Comparison of ENCODE assay signal across 8 cellular contexts in genomic region chr12:89051065-89051677, GRCh38.
DNase-seq lines count a peak whose midpoint lies in the region; ATAC-seq and TF ChIP-seq lines count a peak whose summit lies in the region.

No MANE protein-coding gene starts in this region.

- peaks cover 29% of the 10 kb centered on the region for H3K9me3 Mint-ChIP-seq in activated T-helper 2 cell treated with anti-CD3 and anti-CD28 coated beads, Interferon-gamma antibody, Interleukin-2, Interleukin-4, amounts not matched to agents 10 μg/mL and 5 μg/mL and 100 μg/mL, durations not matched to agents 14 hours and 24 hours and 36 hours

- H3K36me3 Mint-ChIP-seq in activated T-helper 2 cell treated with anti-CD3 and anti-CD28 coated beads, Interferon-gamma antibody, Interleukin-2, Interleukin-4, amounts not matched to agents 10 μg/mL and 5 μg/mL and 100 μg/mL, durations not matched to agents 14 hours and 24 hours and 36 hours (ENCODE audit: low read depth): peaks cover 38% of the 10 kb centered on the region

- no peak overlapping the region for H3K4me3 ChIP-seq in retinal pigment epithelial cell (ENCODE audit: low read length)

- peak overlapping the region; percentile 42 for H3K27ac Mint-ChIP-seq in activated T-helper 2 cell treated with anti-CD3 and anti-CD28 coated beads, Interferon-gamma antibody, Interleukin-2, Interleukin-4, amounts not matched to agents 10 μg/mL and 5 μg/mL and 100 μg/mL, durations not matched to agents 14 hours and 24 hours and 36 hours

- H3K27me3 Mint-ChIP-seq in activated T-helper 2 cell treated with anti-CD3 and anti-CD28 coated beads, Interferon-gamma antibody, Interleukin-2, Interleukin-4, amounts not matched to agents 10 μg/mL and 5 μg/mL and 100 μg/mL, durations not matched to agents 14 hours and 24 hours and 36 hours (ENCODE audit: low read depth): no peaks in the 10 kb centered on the region

- TF ChIP-seq CTCF in retinal pigment epithelial cell (conservative IDR thresholded peaks at IDR 0.05; ENCODE audit: low read depth, low read length): peak; percentile 88

- H3K4me3 Mint-ChIP-seq in activated T-helper 2 cell treated with anti-CD3 and anti-CD28 coated beads, Interferon-gamma antibody, Interleukin-2, Interleukin-4, amounts not matched to agents 10 μg/mL and 5 μg/mL and 100 μg/mL, durations not matched to agents 14 hours and 24 hours and 36 hours (ENCODE audit: low read depth): no peak overlapping the region

- H3K4me1 Mint-ChIP-seq in activated T-helper 2 cell treated with anti-CD3 and anti-CD28 coated beads, Interferon-gamma antibody, Interleukin-2, Interleukin-4, amounts not matched to agents 10 μg/mL and 5 μg/mL and 100 μg/mL, durations not matched to agents 14 hours and 24 hours and 36 hours (ENCODE audit: low read depth): peaks cover 43% of the 10 kb centered on the region

- DNase-seq in CD1c-positive myeloid dendritic cell (ENCODE audit: extremely low spot score) (peak; percentile 69), NCI-H2171 treated with DMSO at 0.1 percent for 48 hours (lab: John Stamatoyannopoulos, UW) (peak; percentile 39), left cardiac atrium (no peak), retinal pigment epithelial cell (ENCODE audit: low read depth) (peak; percentile 30), NCI-H1048 (lab: John Stamatoyannopoulos, UW) (no peak)
- no peak for DNase-seq in activated T-helper 2 cell treated with anti-CD3 and anti-CD28 coated beads, Interferon-gamma antibody, Interleukin-2, Interleukin-4, amounts not matched to agents 10 μg/mL and 5 μg/mL and 100 μg/mL, durations not matched to agents 14 hours and 24 hours and 36 hours (ENCODE audit: low spot score)

- intact Hi-C loops in activated T-helper 2 cell treated with anti-CD3 and anti-CD28 coated beads, Interferon-gamma antibody, Interleukin-2, Interleukin-4, amounts not matched to agents 10 μg/mL and 5 μg/mL and 100 μg/mL, durations not matched to agents 14 hours and 24 hours and 36 hours (cut with micrococcal nuclease): loop anchor here (1.0 to 5.0 kb wide), 4 partner anchors 34 to 478 kb away; no protein-coding TSS in a partner anchor
- intact Hi-C loops in left cardiac atrium (cut with DNase I): loop anchor here (1.0 to 5.0 kb wide), 3 partner anchors 301 to 410 kb away; partner anchors contain the start of gene DUSP6 (in 1 of the 2)

- ATAC-seq in GM18502 (IDR thresholded peaks at IDR 0.05; ENCODE audit: poor library complexity, unreplicated experiment) (peak; percentile 87), HG03095 (IDR thresholded peaks at IDR 0.05; ENCODE audit: unreplicated experiment) (peak; percentile 76), left cardiac atrium (peak; percentile 81 to 90)

Comparison
In these comparisons a context has a peak if more than half of its experiments do, and no peak if none do; other contexts are left out.
1. DNase-seq: peak in CD1c-positive myeloid dendritic cell (single experiment), NCI-H2171 treated with DMSO at 0.1 percent for 48 hours (single experiment) and retinal pigment epithelial cell (single experiment); none in activated T-helper 2 cell treated with anti-CD3 and anti-CD28 coated beads, Interferon-gamma antibody, Interleukin-2, Interleukin-4, amounts not matched to agents 10 μg/mL and 5 μg/mL and 100 μg/mL, durations not matched to agents 14 hours and 24 hours and 36 hours (single experiment), left cardiac atrium (single experiment) and NCI-H1048 (single experiment).
2. Peak in every context shown above with its lines, with median percentiles within 50 percentile points of each other: ATAC-seq.